Comparison of ENCODE assay signal across 18 cellular contexts in the genomic region with DNA sequence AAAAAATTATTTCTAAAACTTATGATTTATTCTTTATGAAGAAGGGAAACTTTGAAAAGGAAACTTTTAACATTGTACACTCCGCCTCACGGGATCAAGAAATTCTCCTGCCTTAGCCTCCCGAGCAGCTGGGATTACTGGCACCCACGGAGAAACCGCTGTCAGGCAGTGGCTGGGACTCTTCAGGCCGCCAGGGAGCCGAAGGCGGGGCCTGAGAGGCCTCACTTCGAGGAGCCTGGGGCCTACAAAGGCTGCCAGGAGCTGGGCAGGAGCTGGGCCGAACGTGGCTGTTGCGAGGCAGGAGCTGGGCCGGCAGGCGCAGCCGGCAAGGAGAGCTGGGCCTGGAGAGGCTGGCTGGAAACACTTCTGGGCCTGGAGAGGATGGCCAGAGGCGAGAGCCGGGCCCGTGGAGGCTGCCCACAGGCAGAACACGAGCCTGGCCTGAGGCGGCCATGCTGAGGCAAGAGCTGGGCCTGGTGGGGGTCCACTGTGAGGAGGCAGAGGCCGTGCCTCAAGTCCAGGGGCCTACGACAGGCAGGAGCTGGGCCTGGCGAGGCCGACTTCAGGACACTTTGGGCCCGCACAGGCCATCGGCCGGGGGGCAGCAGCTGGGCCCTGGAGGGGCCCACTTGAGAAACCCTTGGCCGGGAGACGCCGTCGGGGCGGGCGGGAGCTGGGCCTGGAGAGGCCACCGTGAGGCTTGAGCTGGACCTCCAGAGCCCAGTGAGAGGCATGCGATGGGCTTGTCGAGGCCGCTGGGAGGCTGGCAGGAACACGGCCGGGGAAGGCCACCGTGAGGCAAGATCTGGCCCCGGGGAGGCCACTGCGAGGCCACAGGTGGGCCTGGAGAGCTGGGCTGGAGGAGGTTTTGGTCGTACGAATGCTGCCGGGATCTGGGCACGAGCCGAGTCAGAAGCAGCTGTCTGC. TPM values are rescaled to one million over a fixed set of nuclear protein-coding genes. Genes with fewer than 3 reads are reported as not detected.
DNase-seq lines count a peak whose midpoint lies in the region; ATAC-seq and TF ChIP-seq lines count a peak whose summit lies in the region.
"Had no signal": no experiment of that assay in that cellular context is flagged by ENCODE, and none has a peak within 500 bp of the region (broad histone marks: within the 10 kb centered on the region; RNA-seq: fewer than 3 reads in every experiment).

No MANE protein-coding gene starts in this region.

- H4K20me1 ChIP-seq in neural progenitor cell (ENCODE audit: low read depth), result no peaks in the 10 kb centered on the region

- no peak for ATAC-seq in WTC11
- ATAC-seq in right cardiac atrium, result peak; percentile 28 to 46
- ATAC-seq: naive thymus-derived CD8-positive, alpha-beta T cell; stimulated activated naive CD8-positive, alpha-beta T cell treated with anti-CD3 and anti-CD28 coated beads, Interleukin-15, Interleukin-2, amounts not matched to agents 100 U/mL and 50 U/mL, for 24 hours had no signal

- H3K4me3 Mint-ChIP-seq in WTC11, result no peak overlapping the region
- no peak overlapping the region for H3K4me3 Mint-ChIP-seq in neural progenitor cell
- H3K4me3 Mint-ChIP-seq in activated CD4-positive, alpha-beta memory T cell treated with anti-CD3 and anti-CD28 coated beads for 36 hours, result no peak overlapping the region
- H3K4me3 Mint-ChIP-seq: activated T-helper 1 cell treated with anti-CD3 and anti-CD28 coated beads, Interleukin-12 subunit alpha, Interleukin-12 subunit beta, Interleukin-2, Interleukin-4 antibody, amounts not matched to agents 30 ng/mL and 10 ng/mL and 1 ng/mL, durations not matched to agents 14 hours and 24 hours and 36 hours; dendritic cell treated with granulocyte-macrophage colony-stimulating factor and Interleukin-4, amounts not matched to agents 40 ng/mL and 50 ng/mL, for 4 days; naive thymus-derived CD8-positive, alpha-beta T cell had no signal

- no TSS peak for BruUV-seq in A673 (replicated peaks; lab: Mats Ljungman, UMichigan)

- peak overlapping the region; percentile 77 for H3K27ac ChIP-seq in A673 (ENCODE audit: low read depth, low read length, poor library complexity, severe bottlenecking)
- H3K27ac ChIP-seq in right cardiac atrium (ENCODE audit: low read length), result no peak overlapping the region
- H3K27ac ChIP-seq in neural progenitor cell, result peak overlapping the region; percentile 22
- H3K27ac ChIP-seq: KMS-11, RWPE1 had no signal

- no peaks in the 10 kb centered on the region for H3K9me3 Mint-ChIP-seq in WTC11
- H3K9me3 Mint-ChIP-seq in neural progenitor cell, result no peaks in the 10 kb centered on the region
- peaks cover 11% of the 10 kb centered on the region for H3K9me3 Mint-ChIP-seq in activated CD4-positive, alpha-beta memory T cell treated with anti-CD3 and anti-CD28 coated beads for 36 hours
- H3K9me3 Mint-ChIP-seq: activated T-helper 1 cell treated with anti-CD3 and anti-CD28 coated beads, Interleukin-12 subunit alpha, Interleukin-12 subunit beta, Interleukin-2, Interleukin-4 antibody, amounts not matched to agents 30 ng/mL and 10 ng/mL and 1 ng/mL, durations not matched to agents 14 hours and 24 hours and 36 hours; dendritic cell treated with granulocyte-macrophage colony-stimulating factor and Interleukin-4, amounts not matched to agents 40 ng/mL and 50 ng/mL, for 4 days had no signal

- H3K4me2 ChIP-seq in neural progenitor cell, result no peak overlapping the region
- H3K4me2 ChIP-seq: KMS-11 had no signal

- no peaks in the 10 kb centered on the region for H3K27me3 Mint-ChIP-seq in WTC11 (ENCODE audit: low read depth)
- peaks cover 2% of the 10 kb centered on the region for H3K27me3 Mint-ChIP-seq in neural progenitor cell (ENCODE audit: insufficient read depth, low read depth)
- no peaks in the 10 kb centered on the region for H3K27me3 Mint-ChIP-seq in activated CD4-positive, alpha-beta memory T cell treated with anti-CD3 and anti-CD28 coated beads for 36 hours
- H3K27me3 Mint-ChIP-seq: dendritic cell treated with granulocyte-macrophage colony-stimulating factor and Interleukin-4, amounts not matched to agents 40 ng/mL and 50 ng/mL, for 4 days; naive thymus-derived CD8-positive, alpha-beta T cell had no signal

- no peaks in the 10 kb centered on the region for H3K79me2 ChIP-seq in neural progenitor cell (ENCODE audit: low read depth)

- H3K9ac ChIP-seq in neural progenitor cell, result peak overlapping the region; percentile 60
- H3K9ac ChIP-seq: KMS-11 had no signal

- H3K4me1 ChIP-seq in A673 (ENCODE audit: insufficient read depth, low read length, poor library complexity, severe bottlenecking) (peaks cover 6% of the 10 kb centered on the region), right cardiac atrium (ENCODE audit: control insufficient read depth, insufficient read depth, low read length) (no peaks in the 10 kb centered on the region), neural progenitor cell (peaks cover 7% of the 10 kb centered on the region)

- CTCF ChIA-PET in A673 (lab: Charles Lee) (interaction anchor here (0.6 to 0.7 kb wide), 2 partner anchors 189 to 242 kb away, joined by 3 read pairs; no protein-coding TSS in a partner anchor), WTC11 (lab: Charles Lee) (interaction anchor here (0.6 to 3.1 kb wide), 6 partner anchors 24 to 242 kb away, joined by 3 to 13 read pairs (median 6); a partner anchor contains a TSS)
- CTCF ChIA-PET in activated CD4-positive, alpha-beta memory T cell treated with anti-CD3 and anti-CD28 coated beads for 36 hours (lab: Charles Lee), result interaction anchor here (1.3 to 1.8 kb wide), 2 partner anchors 51 to 206 kb away, joined by 4 to 5 read pairs; no protein-coding TSS in a partner anchor

- WGBS in right cardiac atrium, result 83% methylated on average over 47 of the region's 47 CpGs

- no peaks in the 10 kb centered on the region for H3F3A ChIP-seq in neural progenitor cell (ENCODE audit: low read depth)

- H3K9me3 ChIP-seq in A673 (ENCODE audit: low read depth, low read length, poor library complexity, severe bottlenecking) (no peaks in the 10 kb centered on the region), right cardiac atrium (ENCODE audit: control insufficient read depth, low read length) (no peaks in the 10 kb centered on the region), neural progenitor cell (ENCODE audit: low read depth) (no peaks in the 10 kb centered on the region)

- TF ChIP-seq CTCF in A673 (conservative IDR thresholded peaks at IDR 0.05; ENCODE audit: low read depth, low read length), result no peak
- TF ChIP-seq CTCF in WTC11 (IDR thresholded peaks at IDR 0.05), result no peak
- TF ChIP-seq CTCF in neural progenitor cell (IDR thresholded peaks at IDR 0.05), result no peak

- POLR2A ChIA-PET in A673 (lab: Charles Lee; ENCODE audit: low non-redundant PET) (no interaction called here), WTC11 (lab: Charles Lee) (interaction anchor here (1.4 kb wide), 1 partner anchor 95 kb away, joined by 4 read pairs; no protein-coding TSS in a partner anchor)
- POLR2A ChIA-PET in activated CD4-positive, alpha-beta memory T cell treated with anti-CD3 and anti-CD28 coated beads for 36 hours (lab: Charles Lee), result no interaction called here

- no peaks in the 10 kb centered on the region for H3K27me3 ChIP-seq in A673 (replicated peaks; ENCODE audit: insufficient read depth, low read depth, low read length, poor library complexity)
- H3K27me3 ChIP-seq in right cardiac atrium (ENCODE audit: control insufficient read depth, insufficient read depth), result no peaks in the 10 kb centered on the region
- H3K27me3 ChIP-seq in neural progenitor cell, result no peaks in the 10 kb centered on the region

- H3K36me3 ChIP-seq in A673 (ENCODE audit: insufficient read depth, low read length, poor library complexity, severe bottlenecking) (peaks cover 5% of the 10 kb centered on the region), neural progenitor cell (no peaks in the 10 kb centered on the region)

- intact Hi-C loops in A673 (cut with micrococcal nuclease; ENCODE audit: unreplicated experiment) (no loop called here), right cardiac atrium (cut with DNase I) (no loop called here), head of caudate nucleus (cut with DNase I) (no loop called here)
- intact Hi-C loops in activated CD4-positive, alpha-beta memory T cell treated with anti-CD3 and anti-CD28 coated beads for 36 hours (cut with micrococcal nuclease), result no loop called here

- DNase-seq in A673 (ENCODE audit: low spot score), result peak; percentile 59
- peak; percentile 17 for DNase-seq in WTC11 (ENCODE audit: low spot score)
- peak; percentile 74 to 88 (median 85) for DNase-seq in right cardiac atrium
- DNase-seq in neural progenitor cell (ENCODE audit: low spot score), result peak; percentile 58
- no peak for DNase-seq in 8988T
- DNase-seq in effector CD4-positive, alpha-beta T cell, result no peak
- no peak for DNase-seq in head of caudate nucleus
- no peak for DNase-seq in activated CD4-positive, alpha-beta memory T cell treated with anti-CD3 and anti-CD28 coated beads for 36 hours
- DNase-seq: activated CD4-positive, alpha-beta T cell treated with anti-CD3 and anti-CD28 coated beads, Interleukin-2, amount 50 U/mL, for 48 hours; amygdala; naive thymus-derived CD8-positive, alpha-beta T cell; NCI-H1436 treated with DMSO at 0.1 percent for 48 hours; NCI-H748 treated with DMSO at 0.1 percent for 48 hours; stimulated activated naive CD8-positive, alpha-beta T cell treated with anti-CD3 and anti-CD28 coated beads, Interleukin-15, Interleukin-2, amounts not matched to agents 100 U/mL and 50 U/mL, for 24 hours had no signal

- H3K4me3 ChIP-seq in A673 (ENCODE audit: low read depth, low read length, poor library complexity, severe bottlenecking) (no peak overlapping the region), right cardiac atrium (ENCODE audit: low read length) (no peak overlapping the region), neural progenitor cell (no peak overlapping the region)

- peak overlapping the region; percentile 95 for H2AFZ ChIP-seq in neural progenitor cell (replicated peaks)

- H3K4me1 Mint-ChIP-seq in WTC11 (peaks cover 3% of the 10 kb centered on the region; the same call in 1 of the 2 replicates), neural progenitor cell (peaks cover 8% of the 10 kb centered on the region)
- no peaks in the 10 kb centered on the region for H3K4me1 Mint-ChIP-seq in activated CD4-positive, alpha-beta memory T cell treated with anti-CD3 and anti-CD28 coated beads for 36 hours (ENCODE audit: low read depth)

- peaks cover 4% of the 10 kb centered on the region for H3K36me3 Mint-ChIP-seq in WTC11
- H3K36me3 Mint-ChIP-seq in neural progenitor cell, result peaks cover 4% of the 10 kb centered on the region
- H3K36me3 Mint-ChIP-seq in activated CD4-positive, alpha-beta memory T cell treated with anti-CD3 and anti-CD28 coated beads for 36 hours, result peaks cover 9% of the 10 kb centered on the region

- H3K27ac Mint-ChIP-seq in WTC11 (no peak overlapping the region), neural progenitor cell (peak overlapping the region; percentile 79)
- H3K27ac Mint-ChIP-seq in activated CD4-positive, alpha-beta memory T cell treated with anti-CD3 and anti-CD28 coated beads for 36 hours, result no peak overlapping the region
- H3K27ac Mint-ChIP-seq: activated T-helper 1 cell treated with anti-CD3 and anti-CD28 coated beads, Interleukin-12 subunit alpha, Interleukin-12 subunit beta, Interleukin-2, Interleukin-4 antibody, amounts not matched to agents 30 ng/mL and 10 ng/mL and 1 ng/mL, durations not matched to agents 14 hours and 24 hours and 36 hours; dendritic cell treated with granulocyte-macrophage colony-stimulating factor and Interleukin-4, amounts not matched to agents 40 ng/mL and 50 ng/mL, for 4 days had no signal

RNA-seq across cellular contexts. Expression of a gene that starts 23.7 kb away (rescaled TPM):
- 316 and 343 TPM in 2 replicates for total RNA-seq in A673 (2021)
- 298 to 333 TPM (median 313 TPM) in 3 replicates for total RNA-seq in WTC11 (2021)
- total RNA-seq in right cardiac atrium, result 100 to 1,000 TPM; 336 to 499 (median 479) TPM
- 310 TPM for polyA plus RNA-seq in right cardiac atrium
- total RNA-seq in neural progenitor cell (ENCODE audit: low replicate concordance), result 51.5 and 73.4 TPM in 2 replicates
- 100 to 1,000 TPM; 259 to 271 TPM for total RNA-seq in activated CD4-positive, alpha-beta memory T cell treated with anti-CD3 and anti-CD28 coated beads for 36 hours

RNA-seq across cellular contexts. Expression of a gene that starts 23.8 kb away (rescaled TPM):
- 36.3 and 40.3 TPM in 2 replicates for total RNA-seq in A673 (2021)
- 21.3 to 28.2 TPM (median 27.8 TPM) in 3 replicates for total RNA-seq in WTC11 (2021)
- total RNA-seq in right cardiac atrium, result 10 to 100 TPM; 10.2 to 28.5 (median 21.1) TPM
- 43.7 TPM for polyA plus RNA-seq in right cardiac atrium
- 56.1 and 60.4 TPM in 2 replicates for total RNA-seq in neural progenitor cell (ENCODE audit: low replicate concordance)
- 10 to 100 TPM; 37.8 to 40.5 TPM for total RNA-seq in activated CD4-positive, alpha-beta memory T cell treated with anti-CD3 and anti-CD28 coated beads for 36 hours

Comparison
In these comparisons a context has a peak if more than half of its experiments do, and no peak if none do; other contexts are left out.
1. DNase-seq: peak in A673 (single experiment), WTC11 (single experiment), right cardiac atrium (3 of 3) and neural progenitor cell (single experiment); none in 8988T (single experiment), effector CD4-positive, alpha-beta T cell (single experiment), head of caudate nucleus (0 of 42) and activated CD4-positive, alpha-beta memory T cell treated with anti-CD3 and anti-CD28 coated beads for 36 hours (single experiment).